Comparison of ENCODE assay signal across 8 cellular contexts in the genomic region with DNA sequence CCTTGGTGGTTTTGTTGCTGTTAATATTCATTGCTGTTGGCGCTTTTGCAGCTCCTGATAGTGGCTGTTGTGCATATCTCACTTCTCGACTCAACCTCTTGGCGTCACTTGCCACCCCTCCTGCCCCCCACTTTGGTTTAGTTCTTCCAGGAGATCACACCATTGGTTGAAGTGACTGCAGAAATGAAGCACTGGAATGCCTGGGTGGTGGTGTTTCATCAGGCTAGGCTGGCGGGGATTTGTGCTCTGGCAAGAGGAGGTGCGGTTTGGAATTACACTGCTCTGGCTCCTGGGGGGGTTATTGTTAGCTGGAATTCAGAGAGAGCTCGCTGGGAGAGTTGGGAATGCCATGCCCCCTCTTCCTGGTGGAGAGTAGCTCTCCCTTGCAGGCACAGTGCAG.
DNase-seq lines count a peak whose midpoint lies in the region; ATAC-seq and TF ChIP-seq lines count a peak whose summit lies in the region.

No MANE protein-coding gene starts in this region.

- in situ Hi-C loops in astrocyte of the cerebellum (cut with HindIII; ENCODE audit: low sequenced_read_pairs) = no loop called here

- peak overlapping the region; percentile 14 for H3K4me3 ChIP-seq in astrocyte of the cerebellum (ENCODE audit: low read depth, low read length)

- TF ChIP-seq CTCF in astrocyte of the cerebellum (IDR thresholded peaks at IDR 0.05; ENCODE audit: low read depth, low read length, missing control alignments) = no peak

- no peak for ATAC-seq in GM19467 (IDR thresholded peaks at IDR 0.05; ENCODE audit: unreplicated experiment)
- ATAC-seq in GM19023 (IDR thresholded peaks at IDR 0.05; ENCODE audit: unreplicated experiment) = no peak

- H3K27ac ChIP-seq in substantia nigra (ENCODE audit: low read depth, low read length, poor library complexity, severe bottlenecking) = peak overlapping the region; percentile 49

- DNase-seq in NCI-H82 (lab: John Stamatoyannopoulos, UW) (peak; percentile 27), NCI-H82 treated with DMSO at 0.1 percent for 48 hours (lab: John Stamatoyannopoulos, UW; ENCODE audit: unreplicated experiment) (no peak), astrocyte of the cerebellum (ENCODE audit: low read depth) (peak; percentile 82), iPS-NIHi7 (ENCODE audit: extremely low spot score) (peak; percentile 63), substantia nigra (lab: John Stamatoyannopoulos, UW) (peak in 2 of 49 donors; percentile 21 to 25), DMS79 treated with DMSO at 0.1 percent for 48 hours (lab: John Stamatoyannopoulos, UW) (no peak)

Comparison
In these comparisons a context has a peak if more than half of its experiments do, and no peak if none do; other contexts are left out.
1. DNase-seq: peak in NCI-H82 (single experiment), astrocyte of the cerebellum (single experiment) and iPS-NIHi7 (single experiment); none in NCI-H82 treated with DMSO at 0.1 percent for 48 hours (single experiment) and DMS79 treated with DMSO at 0.1 percent for 48 hours (single experiment).